In the genomic region with DNA sequence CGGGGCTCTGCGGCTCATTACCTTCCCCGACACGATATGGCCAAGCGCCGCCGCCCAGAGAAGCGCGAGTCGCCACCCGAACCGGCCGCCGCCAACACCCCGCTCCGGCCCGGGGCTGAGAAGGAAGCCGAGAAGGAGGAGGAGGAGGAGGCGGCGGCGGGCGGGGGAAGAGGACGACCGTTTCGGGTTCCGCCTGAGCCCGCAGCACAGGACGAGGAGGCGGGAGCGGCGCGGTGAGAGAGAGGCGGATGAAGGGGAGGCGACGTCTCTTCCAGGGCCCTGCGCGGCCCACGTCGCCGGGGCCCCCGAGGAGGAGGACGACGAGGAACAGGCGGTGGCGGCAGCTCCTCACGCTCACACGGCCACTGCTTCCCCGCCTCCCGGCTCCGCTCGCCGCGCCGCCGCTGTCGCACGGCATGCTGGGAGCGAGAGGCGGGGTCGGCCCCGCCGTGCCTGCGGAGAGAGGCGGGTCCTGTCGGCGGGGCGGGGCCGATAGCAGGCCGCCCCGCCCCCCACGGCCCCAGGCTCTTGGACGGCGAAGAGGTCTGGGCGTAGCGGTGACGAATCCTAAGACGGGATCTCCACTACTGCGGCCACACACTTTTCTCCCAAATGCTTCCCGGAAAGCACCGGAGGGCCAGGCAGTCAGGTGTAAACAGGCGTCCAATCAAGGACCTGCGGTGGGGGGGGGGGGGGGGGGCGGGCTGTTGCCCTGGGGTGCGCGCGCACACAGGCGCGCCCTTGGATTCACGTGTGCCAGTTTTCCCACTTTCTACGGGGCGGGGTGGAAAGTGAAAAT, we compare ENCODE assay signal across 8 cellular contexts.
DNase-seq lines count a peak whose midpoint lies in the region; ATAC-seq, FAIRE-seq and TF ChIP-seq lines count a peak whose summit lies in the region.

No MANE protein-coding gene starts in this region.

- H3K9me3 ChIP-seq in H1 (ENCODE audit: insufficient read depth in 2 of 2, low read depth in 1 of 2, low read length in 1 of 2) = no peaks in the 10 kb centered on the region
- no peaks in the 10 kb centered on the region for H3K9me3 ChIP-seq in mesenchymal stem cell (ENCODE audit: control insufficient read depth, low read length)

- H3K18ac ChIP-seq in H1 (ENCODE audit: extremely low read depth, low read length) = peak overlapping the region; percentile 62; the same call in 1 of the 2 replicates
- H3K18ac ChIP-seq in mesenchymal stem cell (ENCODE audit: low read depth in 1 of 2, low read length in 2 of 2) = peak overlapping the region; percentile 89

- H3K4me1 Mint-ChIP-seq in activated CD8-positive, alpha-beta memory T cell treated with anti-CD3 and anti-CD28 coated beads, Interleukin-2, amount 10 ng/mL, durations not matched to agents 7 days and 5 days = peaks cover 28% of the 10 kb centered on the region

- H3K14ac ChIP-seq in H1 (ENCODE audit: insufficient read length) (no peak overlapping the region), mesenchymal stem cell (ENCODE audit: low read length in 2 of 2) (peak overlapping the region in 1 of 2 experiments; percentile 94)

- peak overlapping the region; percentile 81 for H2BK5ac ChIP-seq in H1 (ENCODE audit: low read depth, low read length)
- H2BK5ac ChIP-seq in mesenchymal stem cell (ENCODE audit: low read depth, low read length, poor library complexity, severe bottlenecking) = peak overlapping the region; percentile 39

- H2AFZ ChIP-seq in H1 (ENCODE audit: low read length) = no peak overlapping the region
- no peak overlapping the region for H2AFZ ChIP-seq in mesenchymal stem cell (ENCODE audit: low read depth, low read length)

- TF ChIP-seq CTCF in H1 (IDR thresholded peaks at IDR 0.05; ENCODE audit: control extremely low read depth in 1 of 3, insufficient read depth in 1 of 3, low read depth in 1 of 3, low read length in 3 of 3) = no peak

- TF ChIP-seq RAD21 in H1 (IDR thresholded peaks at IDR 0.05 in 1 of 2, conservative IDR thresholded peaks at IDR 0.05 in 1 of 2; ENCODE audit: low read depth in 2 of 2, low read length in 2 of 2) = no peak

- H4K5ac ChIP-seq in H1 (ENCODE audit: insufficient read length, low read depth, low read length) = peak overlapping the region; percentile 91

- H2BK120ac ChIP-seq in H1 (replicated peaks; ENCODE audit: low read depth, low read length) (no peak overlapping the region), mesenchymal stem cell (ENCODE audit: low read depth, low read length) (peak overlapping the region; percentile 49)

- peak overlapping the region; percentile 87 for H3K4me3 Mint-ChIP-seq in activated CD8-positive, alpha-beta memory T cell treated with anti-CD3 and anti-CD28 coated beads, Interleukin-2, amount 10 ng/mL, durations not matched to agents 7 days and 5 days

- H4K20me1 ChIP-seq in H1 (replicated peaks in 1 of 2; ENCODE audit: control insufficient read depth in 1 of 2, insufficient read depth in 2 of 2, low read length in 2 of 2) = peaks cover 0 to 4% of the 10 kb centered on the region in 2 experiments

- H3K36me3 Mint-ChIP-seq in activated CD8-positive, alpha-beta memory T cell treated with anti-CD3 and anti-CD28 coated beads, Interleukin-2, amount 10 ng/mL, durations not matched to agents 7 days and 5 days = peaks cover 15% of the 10 kb centered on the region

- no peak overlapping the region for H2BK20ac ChIP-seq in H1 (ENCODE audit: low read length)

- CTCF ChIA-PET in activated CD8-positive, alpha-beta memory T cell treated with anti-CD3 and anti-CD28 coated beads, Interleukin-2, amount 10 ng/mL, durations not matched to agents 7 days and 5 days (lab: Charles Lee) = no interaction called here
- CTCF ChIA-PET in H1 (lab: Charles Lee; ENCODE audit: partially characterized antibody) = no interaction called here

- no peaks in the 10 kb centered on the region for H3K79me1 ChIP-seq in H1 (ENCODE audit: low read depth, low read length)
- H3K79me1 ChIP-seq in mesenchymal stem cell (replicated peaks; ENCODE audit: low read length, poor library complexity, severe bottlenecking) = no peaks in the 10 kb centered on the region

- H3K36me3 ChIP-seq in H1 (ENCODE audit: control insufficient read depth in 2 of 4, insufficient read depth in 4 of 4, low read length in 3 of 4) (no peaks in the 10 kb centered on the region), mesenchymal stem cell (ENCODE audit: control insufficient read depth in 1 of 2, insufficient read depth in 2 of 2, low read depth in 1 of 2, low read length in 2 of 2) (peaks cover 3 to 8% of the 10 kb centered on the region in 2 experiments)

- ATAC-seq in GM19351 (IDR thresholded peaks at IDR 0.05; ENCODE audit: unreplicated experiment) (peak; percentile 59), HG03469 (IDR thresholded peaks at IDR 0.05; ENCODE audit: unreplicated experiment) (peak; percentile 65)
- peak; percentile 81 for ATAC-seq in activated CD8-positive, alpha-beta memory T cell treated with anti-CD3 and anti-CD28 coated beads, Interleukin-2, amount 10 ng/mL, durations not matched to agents 7 days and 5 days

- no peak overlapping the region for H2BK15ac ChIP-seq in H1 (ENCODE audit: low read length)
- H2BK15ac ChIP-seq in mesenchymal stem cell (ENCODE audit: low read depth, poor library complexity, severe bottlenecking) = peak overlapping the region; percentile 94

- peak overlapping the region; percentile 82 to 86 for H3K4me2 ChIP-seq in H1 (ENCODE audit: insufficient read depth in 1 of 2, low read depth in 2 of 2, low read length in 2 of 2)
- peak overlapping the region; percentile 57 for H3K4me2 ChIP-seq in mesenchymal stem cell (ENCODE audit: low read length, poor library complexity, severe bottlenecking)

- peak; percentile 72 to 80 for TF ChIP-seq POLR2A in H1 (IDR thresholded peaks at IDR 0.05; ENCODE audit: control extremely low read depth in 1 of 2, low read depth in 2 of 2, low read length in 2 of 2)

- H4K91ac ChIP-seq in H1 (replicated peaks; ENCODE audit: insufficient read length, low read length) (no peak overlapping the region), mesenchymal stem cell (ENCODE audit: low read length) (no peak overlapping the region)

- H2AK5ac ChIP-seq in H1 (ENCODE audit: low read depth, low read length) (no peak overlapping the region), mesenchymal stem cell (ENCODE audit: low read length, severe bottlenecking) (no peak overlapping the region)

- no peak overlapping the region for H3K56ac ChIP-seq in H1 (replicated peaks; ENCODE audit: insufficient read length, low read depth, low read length)

- H3K9me3 Mint-ChIP-seq in activated CD8-positive, alpha-beta memory T cell treated with anti-CD3 and anti-CD28 coated beads, Interleukin-2, amount 10 ng/mL, durations not matched to agents 7 days and 5 days (ENCODE audit: low read depth) = no peaks in the 10 kb centered on the region

- no peak overlapping the region for H3K23ac ChIP-seq in H1 (ENCODE audit: insufficient read length)
- no peak overlapping the region for H3K23ac ChIP-seq in mesenchymal stem cell (ENCODE audit: low read length in 2 of 2)

- peak overlapping the region; percentile 49 to 81 (median 62) for H3K4me3 ChIP-seq in H1 (ENCODE audit: extremely low read depth in 1 of 4, insufficient read depth in 2 of 4, low read depth in 3 of 4, low read length in 4 of 4)
- H3K4me3 ChIP-seq in mesenchymal stem cell (ENCODE audit: insufficient read depth in 1 of 2, low read depth in 1 of 2, low read length in 2 of 2) = peak overlapping the region; percentile 75 to 86

- H3K4me1 ChIP-seq in H1 (replicated peaks in 1 of 4; ENCODE audit: control insufficient read depth in 3 of 4, insufficient read depth in 4 of 4, low read length in 3 of 4) = no peaks in the 10 kb centered on the region; a peak in 1 of 7 replicates
- peaks cover 10% of the 10 kb centered on the region for H3K4me1 ChIP-seq in mesenchymal stem cell (ENCODE audit: control insufficient read depth, insufficient read depth, low read depth, low read length)

- POLR2A ChIA-PET in H1 (lab: Charles Lee; ENCODE audit: partially characterized antibody) = interaction anchor here (0.6 to 1.4 kb wide), 3 partner anchors 13 to 509 kb away, joined by 3 to 4 read pairs (median 3); no protein-coding TSS in a partner anchor

- no peak for TF ChIP-seq EP300 in H1 (IDR thresholded peaks at IDR 0.05; ENCODE audit: borderline replicate concordance in 1 of 2, low read depth in 2 of 2, low read length in 2 of 2)

- no peaks in the 10 kb centered on the region for H3K27me3 Mint-ChIP-seq in activated CD8-positive, alpha-beta memory T cell treated with anti-CD3 and anti-CD28 coated beads, Interleukin-2, amount 10 ng/mL, durations not matched to agents 7 days and 5 days

- H2BK12ac ChIP-seq in H1 (ENCODE audit: low read depth, low read length) (no peak overlapping the region), mesenchymal stem cell (ENCODE audit: low read length in 2 of 2) (no peak overlapping the region)

- peak overlapping the region; percentile 78 to 90 (median 87) for H3K9ac ChIP-seq in H1 (replicated peaks in 1 of 4; ENCODE audit: extremely low read depth in 1 of 4, low read depth in 3 of 4, low read length in 3 of 4)
- peak overlapping the region; percentile 87 for H3K9ac ChIP-seq in mesenchymal stem cell (ENCODE audit: low read length)

- DNase-seq in CD1c-positive myeloid dendritic cell (ENCODE audit: extremely low spot score) (peak; percentile 99), NCI-H82 treated with DMSO at 0.1 percent for 48 hours (lab: John Stamatoyannopoulos, UW; ENCODE audit: unreplicated experiment) (peak; percentile 78), H1 (ENCODE audit: low read depth in 1 of 2, low spot score in 2 of 2) (peak; percentile 76 to 96), mesenchymal stem cell (peak; percentile 95)
- DNase-seq in activated CD8-positive, alpha-beta memory T cell treated with anti-CD3 and anti-CD28 coated beads, Interleukin-2, amount 10 ng/mL, durations not matched to agents 7 days and 5 days = peak; percentile 95
- DNase-seq in stimulated activated CD8-positive, alpha-beta memory T cell treated with anti-CD3 and anti-CD28 coated beads, Interleukin-12 subunit alpha, Interleukin-12 subunit beta, amount 100 ng/mL, for 1 hour (ENCODE audit: low read depth) = peak; percentile 74

- no peak for FAIRE-seq in H1 (lab: Jason Lieb, UNC)

- H3K27ac Mint-ChIP-seq in activated CD8-positive, alpha-beta memory T cell treated with anti-CD3 and anti-CD28 coated beads, Interleukin-2, amount 10 ng/mL, durations not matched to agents 7 days and 5 days = peak overlapping the region; percentile 94

- peaks cover 0 to 40% of the 10 kb centered on the region in 2 experiments; a peak in 2 of 4 replicates for H3K79me2 ChIP-seq in H1 (ENCODE audit: control insufficient read depth in 1 of 2, insufficient read depth in 2 of 2, low read length in 2 of 2)

- 1% methylated on average over 33 of the region's 91 CpGs; no CpG with 5 or more reads in 1 of the 2 experiments for WGBS in H1 (ENCODE audit: extremely low coverage in 1 of 2, insufficient coverage in 1 of 2, insufficient read length in 1 of 2, insufficient replicate concordance in 2 of 2, low coverage in 1 of 2, low lambda C conversion rate in 2 of 2, missing lambda C conversion rate in 1 of 2), 2 experiments
- WGBS in mesenchymal stem cell = 1% methylated on average over 53 of the region's 91 CpGs

- H3K27ac ChIP-seq in H1 (ENCODE audit: low read depth, low read length) = peak overlapping the region; percentile 90
- H3K27ac ChIP-seq in mesenchymal stem cell (ENCODE audit: low read length, poor library complexity, severe bottlenecking) = peak overlapping the region; percentile 64

- H3K4ac ChIP-seq in H1 (replicated peaks; ENCODE audit: insufficient read length, low read depth, low read length) = no peak overlapping the region
- H3K4ac ChIP-seq in mesenchymal stem cell (ENCODE audit: low read depth in 1 of 2, low read length in 2 of 2) = peak overlapping the region in 1 of 2 experiments; percentile 8

- H4K8ac ChIP-seq in H1 (ENCODE audit: extremely low read depth, insufficient read depth, low read length) (peak overlapping the region; percentile 95; the same call in 1 of the 2 replicates), mesenchymal stem cell (ENCODE audit: low read length) (no peak overlapping the region)

- no peaks in the 10 kb centered on the region for H3K27me3 ChIP-seq in H1 (replicated peaks in 1 of 4; ENCODE audit: control insufficient read depth in 3 of 4, extremely low read depth in 1 of 4, insufficient read depth in 3 of 4, low read length in 3 of 4)
- H3K27me3 ChIP-seq in mesenchymal stem cell (ENCODE audit: control insufficient read depth in 1 of 2, insufficient read depth in 1 of 2, low read length in 2 of 2) = no peaks in the 10 kb centered on the region

- no peaks in the 10 kb centered on the region for H3K23me2 ChIP-seq in H1 (ENCODE audit: low read depth, low read length)

Comparison
In these comparisons a context has a peak if more than half of its experiments do, and no peak if none do; other contexts are left out.
1. Peak in every context shown above with its lines: DNase-seq, ATAC-seq, H3K4me3 ChIP-seq and H3K27ac ChIP-seq.